ENCODE assay signal across 1 cellular context in the genomic region with DNA sequence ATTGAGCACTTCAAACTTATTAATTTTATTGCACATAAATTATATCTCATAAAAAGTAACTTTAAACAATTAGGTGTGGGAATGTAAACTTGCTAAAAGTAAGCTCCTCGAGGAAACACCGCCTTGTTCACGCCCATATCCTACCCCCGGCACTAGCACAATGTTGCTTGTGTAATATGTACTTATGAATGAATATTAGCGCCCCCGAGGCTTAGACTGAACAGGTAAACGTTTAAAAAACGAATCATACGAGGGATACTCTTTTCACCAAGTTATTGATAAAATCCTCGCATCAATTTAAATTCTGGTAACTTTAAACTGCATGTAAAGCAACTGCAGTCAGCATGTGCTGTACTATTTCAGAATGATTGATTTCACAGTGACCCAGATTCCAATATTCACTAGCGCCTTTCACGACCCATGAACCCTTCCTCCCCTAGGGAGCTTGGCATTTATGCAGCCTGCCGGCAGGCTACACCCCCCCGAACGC.
TF ChIP-seq lines count a peak whose summit lies in the region.

No MANE protein-coding gene starts in this region.

TF ChIP-seq in GM23338, 12 proteins besides CTCF, POLR2A, EP300 and RAD21 (continued from another document):
- TF ChIP-seq, protein P1, sequence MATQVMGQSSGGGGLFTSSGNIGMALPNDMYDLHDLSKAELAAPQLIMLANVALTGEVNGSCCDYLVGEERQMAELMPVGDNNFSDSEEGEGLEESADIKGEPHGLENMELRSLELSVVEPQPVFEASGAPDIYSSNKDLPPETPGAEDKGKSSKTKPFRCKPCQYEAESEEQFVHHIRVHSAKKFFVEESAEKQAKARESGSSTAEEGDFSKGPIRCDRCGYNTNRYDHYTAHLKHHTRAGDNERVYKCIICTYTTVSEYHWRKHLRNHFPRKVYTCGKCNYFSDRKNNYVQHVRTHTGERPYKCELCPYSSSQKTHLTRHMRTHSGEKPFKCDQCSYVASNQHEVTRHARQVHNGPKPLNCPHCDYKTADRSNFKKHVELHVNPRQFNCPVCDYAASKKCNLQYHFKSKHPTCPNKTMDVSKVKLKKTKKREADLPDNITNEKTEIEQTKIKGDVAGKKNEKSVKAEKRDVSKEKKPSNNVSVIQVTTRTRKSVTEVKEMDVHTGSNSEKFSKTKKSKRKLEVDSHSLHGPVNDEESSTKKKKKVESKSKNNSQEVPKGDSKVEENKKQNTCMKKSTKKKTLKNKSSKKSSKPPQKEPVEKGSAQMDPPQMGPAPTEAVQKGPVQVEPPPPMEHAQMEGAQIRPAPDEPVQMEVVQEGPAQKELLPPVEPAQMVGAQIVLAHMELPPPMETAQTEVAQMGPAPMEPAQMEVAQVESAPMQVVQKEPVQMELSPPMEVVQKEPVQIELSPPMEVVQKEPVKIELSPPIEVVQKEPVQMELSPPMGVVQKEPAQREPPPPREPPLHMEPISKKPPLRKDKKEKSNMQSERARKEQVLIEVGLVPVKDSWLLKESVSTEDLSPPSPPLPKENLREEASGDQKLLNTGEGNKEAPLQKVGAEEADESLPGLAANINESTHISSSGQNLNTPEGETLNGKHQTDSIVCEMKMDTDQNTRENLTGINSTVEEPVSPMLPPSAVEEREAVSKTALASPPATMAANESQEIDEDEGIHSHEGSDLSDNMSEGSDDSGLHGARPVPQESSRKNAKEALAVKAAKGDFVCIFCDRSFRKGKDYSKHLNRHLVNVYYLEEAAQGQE (IDR thresholded peaks at IDR 0.05; ENCODE audit: unreplicated experiment), result no peak
- no peak for TF ChIP-seq ZNF331 (CRISPR knock-in tag; IDR thresholded peaks at IDR 0.05; ENCODE audit: low read depth)
- TF ChIP-seq POLR2AphosphoS5 (IDR thresholded peaks at IDR 0.05; ENCODE audit: low read depth), result no peak
- TF ChIP-seq, protein P2, sequence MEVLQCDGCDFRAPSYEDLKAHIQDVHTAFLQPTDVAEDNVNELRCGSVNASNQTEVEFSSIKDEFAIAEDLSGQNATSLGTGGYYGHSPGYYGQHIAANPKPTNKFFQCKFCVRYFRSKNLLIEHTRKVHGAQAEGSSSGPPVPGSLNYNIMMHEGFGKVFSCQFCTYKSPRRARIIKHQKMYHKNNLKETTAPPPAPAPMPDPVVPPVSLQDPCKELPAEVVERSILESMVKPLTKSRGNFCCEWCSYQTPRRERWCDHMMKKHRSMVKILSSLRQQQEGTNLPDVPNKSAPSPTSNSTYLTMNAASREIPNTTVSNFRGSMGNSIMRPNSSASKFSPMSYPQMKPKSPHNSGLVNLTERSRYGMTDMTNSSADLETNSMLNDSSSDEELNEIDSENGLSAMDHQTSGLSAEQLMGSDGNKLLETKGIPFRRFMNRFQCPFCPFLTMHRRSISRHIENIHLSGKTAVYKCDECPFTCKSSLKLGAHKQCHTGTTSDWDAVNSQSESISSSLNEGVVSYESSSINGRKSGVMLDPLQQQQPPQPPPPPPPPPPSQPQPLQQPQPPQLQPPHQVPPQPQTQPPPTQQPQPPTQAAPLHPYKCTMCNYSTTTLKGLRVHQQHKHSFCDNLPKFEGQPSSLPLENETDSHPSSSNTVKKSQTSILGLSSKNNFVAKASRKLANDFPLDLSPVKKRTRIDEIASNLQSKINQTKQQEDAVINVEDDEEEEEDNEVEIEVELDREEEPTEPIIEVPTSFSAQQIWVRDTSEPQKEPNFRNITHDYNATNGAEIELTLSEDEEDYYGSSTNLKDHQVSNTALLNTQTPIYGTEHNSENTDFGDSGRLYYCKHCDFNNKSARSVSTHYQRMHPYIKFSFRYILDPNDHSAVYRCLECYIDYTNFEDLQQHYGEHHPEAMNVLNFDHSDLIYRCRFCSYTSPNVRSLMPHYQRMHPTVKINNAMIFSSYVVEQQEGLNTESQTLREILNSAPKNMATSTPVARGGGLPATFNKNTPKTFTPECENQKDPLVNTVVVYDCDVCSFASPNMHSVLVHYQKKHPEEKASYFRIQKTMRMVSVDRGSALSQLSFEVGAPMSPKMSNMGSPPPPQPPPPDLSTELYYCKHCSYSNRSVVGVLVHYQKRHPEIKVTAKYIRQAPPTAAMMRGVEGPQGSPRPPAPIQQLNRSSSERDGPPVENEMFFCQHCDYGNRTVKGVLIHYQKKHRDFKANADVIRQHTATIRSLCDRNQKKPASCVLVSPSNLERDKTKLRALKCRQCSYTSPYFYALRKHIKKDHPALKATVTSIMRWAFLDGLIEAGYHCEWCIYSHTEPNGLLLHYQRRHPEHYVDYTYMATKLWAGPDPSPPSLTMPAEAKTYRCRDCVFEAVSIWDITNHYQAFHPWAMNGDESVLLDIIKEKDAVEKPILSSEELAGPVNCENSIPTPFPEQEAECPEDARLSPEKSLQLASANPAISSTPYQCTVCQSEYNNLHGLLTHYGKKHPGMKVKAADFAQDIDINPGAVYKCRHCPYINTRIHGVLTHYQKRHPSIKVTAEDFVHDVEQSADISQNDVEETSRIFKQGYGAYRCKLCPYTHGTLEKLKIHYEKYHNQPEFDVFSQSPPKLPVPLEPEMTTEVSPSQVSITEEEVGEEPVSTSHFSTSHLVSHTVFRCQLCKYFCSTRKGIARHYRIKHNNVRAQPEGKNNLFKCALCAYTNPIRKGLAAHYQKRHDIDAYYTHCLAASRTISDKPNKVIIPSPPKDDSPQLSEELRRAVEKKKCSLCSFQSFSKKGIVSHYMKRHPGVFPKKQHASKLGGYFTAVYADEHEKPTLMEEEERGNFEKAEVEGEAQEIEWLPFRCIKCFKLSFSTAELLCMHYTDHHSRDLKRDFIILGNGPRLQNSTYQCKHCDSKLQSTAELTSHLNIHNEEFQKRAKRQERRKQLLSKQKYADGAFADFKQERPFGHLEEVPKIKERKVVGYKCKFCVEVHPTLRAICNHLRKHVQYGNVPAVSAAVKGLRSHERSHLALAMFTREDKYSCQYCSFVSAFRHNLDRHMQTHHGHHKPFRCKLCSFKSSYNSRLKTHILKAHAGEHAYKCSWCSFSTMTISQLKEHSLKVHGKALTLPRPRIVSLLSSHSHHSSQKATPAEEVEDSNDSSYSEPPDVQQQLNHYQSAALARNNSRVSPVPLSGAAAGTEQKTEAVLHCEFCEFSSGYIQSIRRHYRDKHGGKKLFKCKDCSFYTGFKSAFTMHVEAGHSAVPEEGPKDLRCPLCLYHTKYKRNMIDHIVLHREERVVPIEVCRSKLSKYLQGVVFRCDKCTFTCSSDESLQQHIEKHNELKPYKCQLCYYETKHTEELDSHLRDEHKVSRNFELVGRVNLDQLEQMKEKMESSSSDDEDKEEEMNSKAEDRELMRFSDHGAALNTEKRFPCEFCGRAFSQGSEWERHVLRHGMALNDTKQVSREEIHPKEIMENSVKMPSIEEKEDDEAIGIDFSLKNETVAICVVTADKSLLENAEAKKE (CRISPR knock-in tag; IDR thresholded peaks at IDR 0.05), result no peak
- no peak for TF ChIP-seq ZNF114 (CRISPR knock-in tag; IDR thresholded peaks at IDR 0.05)
- TF ChIP-seq, protein P3, sequence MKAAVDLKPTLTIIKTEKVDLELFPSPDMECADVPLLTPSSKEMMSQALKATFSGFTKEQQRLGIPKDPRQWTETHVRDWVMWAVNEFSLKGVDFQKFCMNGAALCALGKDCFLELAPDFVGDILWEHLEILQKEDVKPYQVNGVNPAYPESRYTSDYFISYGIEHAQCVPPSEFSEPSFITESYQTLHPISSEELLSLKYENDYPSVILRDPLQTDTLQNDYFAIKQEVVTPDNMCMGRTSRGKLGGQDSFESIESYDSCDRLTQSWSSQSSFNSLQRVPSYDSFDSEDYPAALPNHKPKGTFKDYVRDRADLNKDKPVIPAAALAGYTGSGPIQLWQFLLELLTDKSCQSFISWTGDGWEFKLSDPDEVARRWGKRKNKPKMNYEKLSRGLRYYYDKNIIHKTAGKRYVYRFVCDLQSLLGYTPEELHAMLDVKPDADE (IDR thresholded peaks at IDR 0.05), result no peak
- TF ChIP-seq JUNB (IDR thresholded peaks at IDR 0.05; ENCODE audit: unreplicated experiment), result no peak
